In genomic region chr3:125916376-125916978, GRCh38 we compare ENCODE assay signal across 8 cellular contexts. TPM values are rescaled to one million over a fixed set of nuclear protein-coding genes. Genes with fewer than 3 reads are reported as not detected.
A peak's percentile ranks its signal among the peaks of the same experiment; 100 is the strongest.
DNase-seq lines count a peak whose midpoint lies in the region; ATAC-seq and TF ChIP-seq lines count a peak whose summit lies in the region.

No MANE protein-coding gene starts in this region.

- peak overlapping the region; percentile 68 for H3K4me3 ChIP-seq in WERI-Rb-1 (ENCODE audit: low read depth, low read length)

- H3K27me3 ChIP-seq in WERI-Rb-1 (ENCODE audit: insufficient read depth, low read depth, severe bottlenecking), result no peaks in the 10 kb centered on the region

- H3K9me3 ChIP-seq in WERI-Rb-1 (ENCODE audit: severe bottlenecking), result no peaks in the 10 kb centered on the region

- ATAC-seq in GM19043 (IDR thresholded peaks at IDR 0.05; ENCODE audit: low read depth, unreplicated experiment), result peak; percentile 58
- peak; percentile 75 for ATAC-seq in HG03175 (IDR thresholded peaks at IDR 0.05; ENCODE audit: unreplicated experiment)
- peak; percentile 96 for ATAC-seq in left lobe of liver

- no peaks in the 10 kb centered on the region for H3K36me3 ChIP-seq in WERI-Rb-1

- DNase-seq in NCI-H2196 (lab: John Stamatoyannopoulos, UW; ENCODE audit: unreplicated experiment) (peak; percentile 98), WERI-Rb-1 (no peak), dedifferentiated amniotic fluid mesenchymal stem cell (ENCODE audit: extremely low spot score) (peak; percentile 90), left lobe of liver (ENCODE audit: low spot score) (peak; percentile 100)
- peak; percentile 86 to 94 for DNase-seq in stimulated activated CD4-positive, alpha-beta T cell treated with anti-CD3 and anti-CD28 coated beads, Interleukin-2, amount 100 ng/mL, for 48 hours

- H3K27ac ChIP-seq in C4-2B, result peak overlapping the region; percentile 73
- peak overlapping the region; percentile 60 for H3K27ac ChIP-seq in WERI-Rb-1

- TF ChIP-seq CTCF in C4-2B (conservative IDR thresholded peaks at IDR 0.05) (no peak), WERI-Rb-1 (IDR thresholded peaks at IDR 0.05; ENCODE audit: low read depth, low read length) (peak; percentile 69)

RNA-seq across cellular contexts. Expression of gene ROPN1B, which starts 52.5 kb away (rescaled TPM):
- total RNA-seq in left lobe of liver, result 0.60 TPM
